In the genomic region with DNA sequence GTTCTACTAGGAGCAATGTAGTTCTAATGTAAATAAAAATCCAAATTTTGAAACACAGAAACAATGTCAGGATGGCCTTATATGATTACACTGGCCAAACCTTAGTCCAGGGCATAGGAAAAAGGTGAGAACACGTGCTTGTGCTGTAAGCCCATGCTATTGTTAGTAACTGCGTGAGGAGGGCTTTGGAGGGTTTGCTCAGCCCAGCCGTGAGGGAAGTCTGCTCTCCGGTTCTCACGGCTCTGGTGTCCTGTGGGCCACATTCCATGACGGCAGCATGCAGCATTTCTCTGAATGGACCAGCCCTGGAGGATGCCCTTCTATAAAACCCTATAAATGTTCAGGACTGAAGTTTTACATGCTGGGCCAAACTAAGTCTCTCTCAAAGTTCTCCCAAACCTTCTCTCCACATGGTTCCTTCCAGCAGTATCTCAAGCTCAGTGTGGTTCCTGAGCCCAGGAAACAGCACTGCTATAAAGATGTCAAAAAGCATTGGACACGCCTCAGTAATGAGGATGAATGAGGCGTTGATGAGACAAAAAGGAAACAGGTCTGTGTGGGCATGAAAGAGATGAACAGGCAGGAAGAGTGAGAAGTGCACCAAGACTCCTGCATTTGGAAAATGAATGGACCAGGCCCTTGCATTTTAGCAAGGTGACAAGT, we compare ENCODE assay signal across 17 cellular contexts.
"Had no signal": no experiment of that assay in that cellular context is flagged by ENCODE, and none has a peak within 500 bp of the region (broad histone marks: within the 10 kb centered on the region; RNA-seq: fewer than 3 reads in every experiment).

No MANE protein-coding gene starts in this region.

- ATAC-seq: activated CD8-positive, alpha-beta T cell treated with anti-CD3 and anti-CD28 coated beads, Interleukin-2, amount 10 ng/mL, durations not matched to agents 7 days and 5 days; activated naive CD8-positive, alpha-beta T cell treated with anti-CD3 and anti-CD28 coated beads, Interleukin-2, amount 50 U/mL, for 24 hours; naive thymus-derived CD8-positive, alpha-beta T cell; stimulated activated memory B cell treated with anti-CD40 and anti-IgM and Interleukin-4, amounts not matched to agents 10 μg/mL and 1 μg/mL and 100 μg/mL, for 72 hours had no signal

- H3K9me3 ChIP-seq: esophagus squamous epithelium, neutrophil, tibial artery, uterus had no signal

- H3K4me3 ChIP-seq: cardiac muscle cell, esophagus squamous epithelium, tibial artery, uterus had no signal

- H3K27ac ChIP-seq: cardiac muscle cell, esophagus squamous epithelium, neutrophil, tibial artery, uterus had no signal

- H3K36me3 ChIP-seq: cardiac muscle cell, neutrophil, uterus had no signal

- H3K4me1 ChIP-seq: esophagus squamous epithelium, uterus had no signal

- H3K27me3 ChIP-seq: cardiac muscle cell, esophagus squamous epithelium, tibial artery, uterus had no signal

- DNase-seq: activated B cell treated with CpG ODN at 0.5 μM for 24 hours; activated CD4-positive, alpha-beta T cell treated with anti-CD3 and anti-CD28 coated beads, Interleukin-2, amount 10 ng/mL, durations not matched to agents 24 days and 14 days; activated CD8-positive, alpha-beta T cell treated with anti-CD3 and anti-CD28 coated beads, Interleukin-2, amount 10 ng/mL, durations not matched to agents 7 days and 5 days; activated naive CD4-positive, alpha-beta T cell treated with Interleukin-2 at 50 U/mL for 16 hours; activated naive CD8-positive, alpha-beta T cell treated with anti-CD3 and anti-CD28 coated beads, Interleukin-2, amount 50 U/mL, for 24 hours; activated T-cell treated with anti-CD3 and anti-CD28 coated beads for 4 hours; esophagus squamous epithelium; hippocampal formation; kidney; mesenchymal stem cell; naive thymus-derived CD8-positive, alpha-beta T cell; stimulated activated CD4-positive, alpha-beta T cell treated with anti-CD3 and anti-CD28 coated beads, Interleukin-2, amount 100 ng/mL, for 48 hours; tibial artery; uterus had no signal
